ENCODE assay signal across 28 cellular contexts in genomic region chr7:123126171-123126570, GRCh38.
A peak's percentile ranks its signal among the peaks of the same experiment; 100 is the strongest.
DNase-seq lines count a peak whose midpoint lies in the region; ATAC-seq, FAIRE-seq and TF ChIP-seq lines count a peak whose summit lies in the region.
"Had no signal": no experiment of that assay in that cellular context is flagged by ENCODE, and none has a peak within 500 bp of the region (broad histone marks: within the 10 kb centered on the region; RNA-seq: fewer than 3 reads in every experiment).

No MANE protein-coding gene starts in this region.

- DNase-seq in D721Med (ENCODE audit: insufficient read length, low spot score) = no peak
- DNase-seq in G401 (ENCODE audit: low spot score) = peak; percentile 70
- peak; percentile 66 for DNase-seq in cerebellar cortex (ENCODE audit: low spot score)
- no peak for DNase-seq in stimulated activated CD4-positive, alpha-beta T cell treated with anti-CD3 and anti-CD28 coated beads, Interleukin-2, amount 100 ng/mL, for 48 hours
- no peak for DNase-seq in H7
- DNase-seq: 8988T; ACHN; AML-193; BE2C; Caco-2; Calu3; CD4-positive, alpha-beta memory T cell; CD4-positive, alpha-beta T cell; CD4-positive, CD25-positive, alpha-beta regulatory T cell; CD8-positive, alpha-beta memory T cell; CD8-positive, alpha-beta T cell; COR-L47; DMS 273 treated with DMSO at 0.1 percent for 48 hours; DMS153; DMS53; DMS79; DMS79 treated with DMSO at 0.1 percent for 48 hours; DND-41; EL had no signal

- no peak for TF ChIP-seq CTCF in D721Med (IDR thresholded peaks at IDR 0.05; ENCODE audit: insufficient read depth, missing control alignments)

- H3K27me3 ChIP-seq in H7 (ENCODE audit: control insufficient read depth, insufficient read depth, low read length) = no peaks in the 10 kb centered on the region
- H3K27me3 ChIP-seq: BE2C; BLaER1; BLaER1 treated with 17β-estradiol and CSF1 and Interleukin-3, amounts not matched to agents 10 nM and 100 nM had no signal

- peak; percentile 46 for FAIRE-seq in D721Med (lab: Jason Lieb, UNC)
- FAIRE-seq: A549 had no signal

- in situ Hi-C loops in G401 (cut with HindIII; ENCODE audit: low sequenced_read_pairs) = no loop called here

- ATAC-seq in HG03354 (IDR thresholded peaks at IDR 0.05; ENCODE audit: poor library complexity, severe bottlenecking, unreplicated experiment) = no peak
- ATAC-seq: A549; CD8-positive, alpha-beta T cell had no signal

- no peaks in the 10 kb centered on the region for H3K36me3 ChIP-seq in H7 (replicated peaks; ENCODE audit: control insufficient read depth, insufficient read depth, low read length)
- H3K36me3 ChIP-seq: BE2C; BLaER1; BLaER1 treated with 17β-estradiol and CSF1 and Interleukin-3, amounts not matched to agents 10 nM and 100 nM had no signal

- no peak overlapping the region for H3K4me3 ChIP-seq in H7 (ENCODE audit: insufficient read depth, low read depth, low read length)
- H3K4me3 ChIP-seq: A549; BLaER1; BLaER1 treated with 17β-estradiol and CSF1 and Interleukin-3, amounts not matched to agents 10 nM and 100 nM had no signal

Comparison
In these comparisons a context has a peak if more than half of its experiments do, and no peak if none do; other contexts are left out.
1. DNase-seq: peak in G401 (single experiment) and cerebellar cortex (single experiment); none in D721Med (single experiment), stimulated activated CD4-positive, alpha-beta T cell treated with anti-CD3 and anti-CD28 coated beads, Interleukin-2, amount 100 ng/mL, for 48 hours (0 of 2) and H7 (single experiment).